ENCODE assay signal across 32 cellular contexts in genomic region chr2:98167916-98168315, GRCh38.
"Had no signal": no experiment of that assay in that cellular context is flagged by ENCODE, and none has a peak within 500 bp of the region (broad histone marks: within the 10 kb centered on the region; RNA-seq: fewer than 3 reads in every experiment).

No MANE protein-coding gene starts in this region.

- H3K27ac ChIP-seq: neural progenitor cell, ovary, parathyroid adenoma, psoas muscle, skin epidermis, suprapubic skin, testis, tibial nerve, upper lobe of left lung, vagina had no signal

- H3K9me3 Mint-ChIP-seq: natural killer cell treated with Interleukin-12 subunit alpha and Interleukin-12 subunit beta and Interleukin-15 and Interleukin-18, amount 100 ng/mL, for 72 hours; nephron progenitor cell; neural progenitor cell; stimulated activated naive CD8-positive, alpha-beta T cell treated with anti-CD3 and anti-CD28 coated beads, Interleukin-15, amount 100 ng/mL, for 72 hours had no signal

- H3K4me2 ChIP-seq: neural progenitor cell, smooth muscle cell had no signal

- H3K4me3 Mint-ChIP-seq: naive thymus-derived CD8-positive, alpha-beta T cell; natural killer cell treated with Interleukin-12 subunit alpha and Interleukin-12 subunit beta and Interleukin-15 and Interleukin-18, amount 100 ng/mL, for 72 hours; nephron progenitor cell; neural progenitor cell; stimulated activated memory B cell treated with anti-CD40 and anti-IgM and Interleukin-4, amounts not matched to agents 10 μg/mL and 1 μg/mL and 100 μg/mL, for 72 hours; stimulated activated naive CD8-positive, alpha-beta T cell treated with anti-CD3 and anti-CD28 coated beads, Interleukin-15, amount 100 ng/mL, for 72 hours had no signal

- H3K4me1 ChIP-seq: neural progenitor cell, parathyroid adenoma, right lobe of liver, spleen, upper lobe of left lung, vagina had no signal

- H3K27ac Mint-ChIP-seq: natural killer cell treated with Interleukin-12 subunit alpha and Interleukin-12 subunit beta and Interleukin-15 and Interleukin-18, amount 100 ng/mL, for 72 hours; neural progenitor cell; progenitor cell of endocrine pancreas; stimulated activated memory B cell treated with anti-CD40 and anti-IgM and Interleukin-4, amounts not matched to agents 10 μg/mL and 1 μg/mL and 100 μg/mL, for 72 hours had no signal

- DNase-seq: naive thymus-derived CD8-positive, alpha-beta T cell; nephron progenitor cell; occipital lobe; ovary; posterior cingulate gyrus; psoas muscle; right cardiac atrium; right lobe of liver; spleen; stimulated activated CD4-positive, alpha-beta T cell treated with anti-CD3 and anti-CD28 coated beads, Interleukin-12 subunit alpha, Interleukin-12 subunit beta, amount 100 ng/mL, for 4 hours; stimulated activated CD4-positive, alpha-beta T cell treated with anti-CD3 and anti-CD28 coated beads, Interleukin-1b, Interleukin-23, amount 100 ng/mL, for 48 hours; stimulated activated CD4-positive, alpha-beta T cell treated with anti-CD3 and anti-CD28 coated beads, Interleukin-4, amount 100 ng/mL, for 1 hour; stimulated activated CD4-positive, alpha-beta T cell treated with anti-CD3 and anti-CD28 coated beads, Interleukin-4, amount 100 ng/mL, for 4 hours; stimulated activated CD8-positive, alpha-beta memory T cell treated with anti-CD3 and anti-CD28 coated beads, Interleukin-4, amount 100 ng/mL, for 48 hours; stimulated activated naive CD4-positive, alpha-beta T cell; stimulated activated naive CD8-positive, alpha-beta T cell treated with anti-CD3 and anti-CD28 coated beads, Interleukin-15, amount 100 ng/mL, for 72 hours; stimulated activated naive CD8-positive, alpha-beta T cell treated with anti-CD3 and anti-CD28 coated beads, Interleukin-15, Interleukin-2, amounts not matched to agents 100 U/mL and 50 U/mL, for 24 hours; substantia nigra; testis; trophoblast cell; upper lobe of left lung had no signal

- H3K9ac ChIP-seq: parathyroid adenoma had no signal

- H3K36me3 Mint-ChIP-seq: natural killer cell treated with Interleukin-12 subunit alpha and Interleukin-12 subunit beta and Interleukin-15 and Interleukin-18, amount 100 ng/mL, for 72 hours; neural progenitor cell; stimulated activated memory B cell treated with anti-CD40 and anti-IgM and Interleukin-4, amounts not matched to agents 10 μg/mL and 1 μg/mL and 100 μg/mL, for 72 hours had no signal

- H3K36me3 ChIP-seq: neural progenitor cell, ovary, right lobe of liver, spleen, suprapubic skin, tibial nerve, upper lobe of left lung, vagina had no signal

- H3K27me3 ChIP-seq: neural progenitor cell, ovary, right lobe of liver, spleen, suprapubic skin, testis, tibial nerve, upper lobe of left lung, vagina had no signal

- H3K4me1 Mint-ChIP-seq: naive thymus-derived CD8-positive, alpha-beta T cell; stimulated activated memory B cell treated with anti-CD40 and anti-IgM and Interleukin-4, amounts not matched to agents 10 μg/mL and 1 μg/mL and 100 μg/mL, for 72 hours; stimulated activated naive CD8-positive, alpha-beta T cell treated with anti-CD3 and anti-CD28 coated beads, Interleukin-15, amount 100 ng/mL, for 72 hours had no signal

- ATAC-seq: naive thymus-derived CD8-positive, alpha-beta T cell; natural killer cell treated with Interleukin-12 subunit alpha and Interleukin-12 subunit beta and Interleukin-15 and Interleukin-18, amount 100 ng/mL, for 72 hours; psoas muscle; right cardiac atrium; right lobe of liver; stimulated activated memory B cell treated with anti-CD40 and anti-IgM and Interleukin-4, amounts not matched to agents 10 μg/mL and 1 μg/mL and 100 μg/mL, for 72 hours; stimulated activated naive CD8-positive, alpha-beta T cell treated with anti-CD3 and anti-CD28 coated beads, Interleukin-15, amount 100 ng/mL, for 72 hours; stimulated activated naive CD8-positive, alpha-beta T cell treated with anti-CD3 and anti-CD28 coated beads, Interleukin-15, Interleukin-2, amounts not matched to agents 100 U/mL and 50 U/mL, for 24 hours had no signal

- FAIRE-seq: urothelium cell line had no signal

- H3K79me2 ChIP-seq: parathyroid adenoma had no signal

- H3K9me3 ChIP-seq: ovary, psoas muscle, right lobe of liver, spleen, suprapubic skin, testis, tibial nerve, upper lobe of left lung, vagina had no signal

- H3K4me3 ChIP-seq: neural progenitor cell, ovary, psoas muscle, right lobe of liver, skin epidermis, smooth muscle cell, spleen, suprapubic skin, testis, tibial nerve, upper lobe of left lung, vagina had no signal

- H2AFZ ChIP-seq: neural progenitor cell, parathyroid adenoma had no signal
